15 cellular contexts compared by ENCODE assay signal in genomic region chr9:123176230-123176629, GRCh38.
DNase-seq lines count a peak whose midpoint lies in the region; ATAC-seq, FAIRE-seq and TF ChIP-seq lines count a peak whose summit lies in the region.
"Had no signal": no experiment of that assay in that cellular context is flagged by ENCODE, and none has a peak within 500 bp of the region (broad histone marks: within the 10 kb centered on the region; RNA-seq: fewer than 3 reads in every experiment).

No MANE protein-coding gene starts in this region.

- dilution Hi-C loops in keratinocyte (cut with MboI; ENCODE audit: extremely low pct_ligation_motif_present, low sequenced_read_pairs) = no loop called here

- H3K4me1 ChIP-seq in HUES64 (ENCODE audit: insufficient read depth, low read length) = peaks cover 61% of the 10 kb centered on the region
- peaks cover 6% of the 10 kb centered on the region for H3K4me1 ChIP-seq in keratinocyte (ENCODE audit: control insufficient read depth, extremely low read depth, insufficient read depth, low read length)
- H3K4me1 ChIP-seq: vagina had no signal

- H3K79me2 ChIP-seq in keratinocyte (ENCODE audit: control insufficient read depth, insufficient read depth, low read length) = no peaks in the 10 kb centered on the region

- peaks cover 72% of the 10 kb centered on the region for H3K4me1 Mint-ChIP-seq in WTC11

- H3K4me3 ChIP-seq in BJ (ENCODE audit: low read depth, low read length) (no peak overlapping the region), HUES64 (ENCODE audit: low read length) (no peak overlapping the region), keratinocyte (ENCODE audit: control insufficient read depth in 2 of 3, extremely low read depth in 1 of 3, insufficient read depth in 2 of 3, low read depth in 1 of 3, low read length in 3 of 3) (peak overlapping the region in 2 of 3 experiments; percentile 4 to 47)
- H3K4me3 ChIP-seq: body of pancreas, vagina had no signal

- no peak for TF ChIP-seq CTCF in BJ (IDR thresholded peaks at IDR 0.05; ENCODE audit: insufficient read depth, low read depth, low read length)
- TF ChIP-seq CTCF in WTC11 (IDR thresholded peaks at IDR 0.05) = no peak
- no peak for TF ChIP-seq CTCF in keratinocyte (optimal IDR thresholded peaks at IDR 0.05 in 1 of 3, IDR thresholded peaks at IDR 0.05 in 1 of 3, conservative IDR thresholded peaks at IDR 0.05 in 1 of 3; ENCODE audit: extremely low read depth in 1 of 3, insufficient read depth in 2 of 3, low read length in 3 of 3)
- no peak for TF ChIP-seq CTCF in GM13976 (IDR thresholded peaks at IDR 0.05; ENCODE audit: borderline replicate concordance, control extremely low read depth, extremely low read depth, insufficient read depth, missing control alignments)

- H3K36me3 Mint-ChIP-seq in WTC11 = peaks cover 18% of the 10 kb centered on the region

- H3K27ac ChIP-seq in HUES64 (ENCODE audit: low read depth, low read length) = peak overlapping the region; percentile 96; the same call in 1 of the 2 replicates
- H3K27ac ChIP-seq in keratinocyte (ENCODE audit: control insufficient read depth, insufficient read depth, low read length) = no peak overlapping the region
- H3K27ac ChIP-seq: body of pancreas, vagina had no signal

- no peaks in the 10 kb centered on the region for H3K9me3 Mint-ChIP-seq in WTC11
- H3K9me3 Mint-ChIP-seq: activated CD4-positive, alpha-beta T cell treated with anti-CD3 and anti-CD28 coated beads, Interleukin-2, amount 10 ng/mL, durations not matched to agents 7 days and 5 days; activated T-helper 1 cell treated with anti-CD3 and anti-CD28 coated beads, Interleukin-12 subunit alpha, Interleukin-12 subunit beta, Interleukin-2, Interleukin-4 antibody, amounts not matched to agents 30 ng/mL and 10 ng/mL and 1 ng/mL, durations not matched to agents 14 hours and 24 hours and 36 hours had no signal

- H3K36me3 ChIP-seq in BJ (ENCODE audit: control insufficient read depth, insufficient read depth, low read length) = no peaks in the 10 kb centered on the region
- H3K36me3 ChIP-seq in HUES64 (ENCODE audit: insufficient read depth, low read length) = peaks cover 26% of the 10 kb centered on the region
- no peaks in the 10 kb centered on the region for H3K36me3 ChIP-seq in keratinocyte (ENCODE audit: control insufficient read depth in 2 of 2, extremely low read depth in 1 of 2, insufficient read depth in 2 of 2, low read length in 2 of 2)
- H3K36me3 ChIP-seq: vagina had no signal

- peak overlapping the region; percentile 96 for H3K27ac Mint-ChIP-seq in WTC11
- H3K27ac Mint-ChIP-seq: activated CD4-positive, alpha-beta T cell treated with anti-CD3 and anti-CD28 coated beads, Interleukin-2, amount 10 ng/mL, durations not matched to agents 7 days and 5 days; activated T-helper 1 cell treated with anti-CD3 and anti-CD28 coated beads, Interleukin-12 subunit alpha, Interleukin-12 subunit beta, Interleukin-2, Interleukin-4 antibody, amounts not matched to agents 30 ng/mL and 10 ng/mL and 1 ng/mL, durations not matched to agents 14 hours and 24 hours and 36 hours had no signal

- no peaks in the 10 kb centered on the region for H3K9me1 ChIP-seq in keratinocyte (ENCODE audit: control insufficient read depth, extremely low read depth, insufficient read depth, low read length)

- CTCF ChIA-PET in BJ (lab: Yijun Ruan, JAX) (no interaction called here), WTC11 (lab: Charles Lee) (no interaction called here)

- H3K4me2 ChIP-seq in keratinocyte (ENCODE audit: control insufficient read depth, extremely low read depth, insufficient read depth, low read depth, low read length) = peak overlapping the region; percentile 76

- peak; percentile 90 for FAIRE-seq in keratinocyte (lab: Jason Lieb, UNC)
- FAIRE-seq: HepG2 had no signal

- in situ Hi-C loops in GM13976 (cut with MboI; ENCODE audit: low sequenced_read_pairs, unreplicated experiment) = no loop called here

- 56% methylated on average over 1 of the region's 1 CpG for WGBS in HUES64

- H3K9ac ChIP-seq in HUES64 (ENCODE audit: low read depth, low read length) (no peak overlapping the region), keratinocyte (ENCODE audit: control insufficient read depth, extremely low read depth, insufficient read depth, low read length) (no peak overlapping the region)

- H3K27me3 Mint-ChIP-seq in WTC11 (ENCODE audit: low read depth) = no peaks in the 10 kb centered on the region
- H3K27me3 Mint-ChIP-seq: activated CD4-positive, alpha-beta T cell treated with anti-CD3 and anti-CD28 coated beads, Interleukin-2, amount 10 ng/mL, durations not matched to agents 7 days and 5 days had no signal

- no peak for ATAC-seq in WTC11
- ATAC-seq in HG02798 (IDR thresholded peaks at IDR 0.05; ENCODE audit: poor library complexity, unreplicated experiment) = no peak
- ATAC-seq in GM21576 (IDR thresholded peaks at IDR 0.05; ENCODE audit: unreplicated experiment) = no peak
- ATAC-seq: body of pancreas, HepG2 had no signal

- peak; percentile 26 for DNase-seq in BJ (ENCODE audit: low read depth)
- no peak for DNase-seq in WTC11 (ENCODE audit: low spot score)
- DNase-seq in keratinocyte (ENCODE audit: low read depth, low spot score) = no peak
- DNase-seq in GM13976 (ENCODE audit: low spot score) = no peak
- no peak for DNase-seq in CD1c-positive myeloid dendritic cell (ENCODE audit: extremely low spot score)
- DNase-seq: activated CD4-positive, alpha-beta T cell treated with anti-CD3 and anti-CD28 coated beads, Interleukin-2, amount 10 ng/mL, durations not matched to agents 7 days and 5 days; body of pancreas; hypothalamus; NCI-H1694 had no signal

- peak overlapping the region; percentile 9; the same call in 1 of the 2 replicates for H3K4me3 Mint-ChIP-seq in WTC11
- H3K4me3 Mint-ChIP-seq: activated CD4-positive, alpha-beta T cell treated with anti-CD3 and anti-CD28 coated beads, Interleukin-2, amount 10 ng/mL, durations not matched to agents 7 days and 5 days; activated T-helper 1 cell treated with anti-CD3 and anti-CD28 coated beads, Interleukin-12 subunit alpha, Interleukin-12 subunit beta, Interleukin-2, Interleukin-4 antibody, amounts not matched to agents 30 ng/mL and 10 ng/mL and 1 ng/mL, durations not matched to agents 14 hours and 24 hours and 36 hours had no signal

- H3K9me3 ChIP-seq in HUES64 (ENCODE audit: insufficient read depth, low read depth, low read length) (no peaks in the 10 kb centered on the region), keratinocyte (ENCODE audit: control insufficient read depth, low read depth, low read length) (no peaks in the 10 kb centered on the region)
- H3K9me3 ChIP-seq: body of pancreas, vagina had no signal

- no peaks in the 10 kb centered on the region for H4K20me1 ChIP-seq in keratinocyte (ENCODE audit: control insufficient read depth, extremely low read depth, insufficient read depth, low read length)

- no peak overlapping the region for H2AFZ ChIP-seq in keratinocyte (ENCODE audit: control insufficient read depth, low read length)

- POLR2A ChIA-PET in BJ (lab: Charles Lee) = no interaction called here
- POLR2A ChIA-PET in WTC11 (lab: Charles Lee) = interaction anchor here (0.5 kb wide), 1 partner anchor 10 kb away, joined by 3 read pairs; no protein-coding TSS in a partner anchor

- H3K27me3 ChIP-seq in BJ (ENCODE audit: control insufficient read depth, insufficient read depth, low read length) (no peaks in the 10 kb centered on the region), HUES64 (ENCODE audit: insufficient read depth, low read length) (no peaks in the 10 kb centered on the region), keratinocyte (ENCODE audit: control insufficient read depth, extremely low read depth, insufficient read depth, low read length) (no peaks in the 10 kb centered on the region)
- H3K27me3 ChIP-seq: body of pancreas, vagina had no signal

TF ChIP-seq in WTC11, 78 proteins besides CTCF, POLR2A, EP300 and RAD21 (continues in another document):
- TF ChIP-seq CBFB (CRISPR knock-in tag; IDR thresholded peaks at IDR 0.05; ENCODE audit: low read depth) (no peak), SMAD4 (CRISPR knock-in tag; IDR thresholded peaks at IDR 0.05) (no peak), E2F4 (CRISPR knock-in tag; IDR thresholded peaks at IDR 0.05; ENCODE audit: borderline replicate concordance, low read depth) (no peak), FOXP4 (CRISPR knock-in tag; IDR thresholded peaks at IDR 0.05) (no peak), TP53 (CRISPR knock-in tag; IDR thresholded peaks at IDR 0.05) (no peak), ETV6 (CRISPR knock-in tag; IDR thresholded peaks at IDR 0.05) (no peak), ZBTB21 (CRISPR knock-in tag; IDR thresholded peaks at IDR 0.05; ENCODE audit: borderline replicate concordance) (no peak)

Comparison
In these comparisons a context has a peak if more than half of its experiments do, and no peak if none do; other contexts are left out.
1. H3K4me3 ChIP-seq: peak in keratinocyte (2 of 3); none in BJ (single experiment) and HUES64 (single experiment).